Comparison of ENCODE assay signal across 8 cellular contexts in genomic region chr12:49345840-49346658, GRCh38. TPM values are rescaled to one million over a fixed set of nuclear protein-coding genes. Genes with fewer than 3 reads are reported as not detected.
DNase-seq lines count a peak whose midpoint lies in the region; FAIRE-seq and TF ChIP-seq lines count a peak whose summit lies in the region.

No MANE protein-coding gene starts in this region.

- POLR2A ChIA-PET in Caco-2 (lab: Charles Lee): interaction anchor here (0.7 to 2.7 kb wide), 3 partner anchors 14 to 23 kb away, joined by 5 to 30 read pairs (median 20); partner anchors contain the start of genes SPATS2 and TROAP
- POLR2A ChIA-PET in endothelial cell of umbilical vein (lab: Charles Lee): no interaction called here

- dilution Hi-C loops in endothelial cell of umbilical vein (cut with MboI; ENCODE audit: extremely low pct_ligation_motif_present, low sequenced_read_pairs): no loop called here

- H3K4me3 Mint-ChIP-seq in Caco-2 (ENCODE audit: unreplicated experiment): peak overlapping the region; percentile 90
- peak overlapping the region; percentile 72 to 91 (median 84) for H3K4me3 Mint-ChIP-seq in IgD-negative memory B cell
- H3K4me3 Mint-ChIP-seq in progenitor cell of endocrine pancreas (ENCODE audit: low read depth): peak overlapping the region; percentile 80

- H3K27me3 Mint-ChIP-seq in Caco-2 (ENCODE audit: insufficient read depth, unreplicated experiment) (no peaks in the 10 kb centered on the region), IgD-negative memory B cell (peaks cover 50% of the 10 kb centered on the region), progenitor cell of endocrine pancreas (peaks cover 14% of the 10 kb centered on the region)

- peak overlapping the region; percentile 98 for H3K27ac Mint-ChIP-seq in Caco-2 (ENCODE audit: unreplicated experiment)
- H3K27ac Mint-ChIP-seq in IgD-negative memory B cell: peak overlapping the region in 2 of 3 donors; percentile 28 to 59
- peak overlapping the region; percentile 79 for H3K27ac Mint-ChIP-seq in progenitor cell of endocrine pancreas

- H3K36me3 ChIP-seq in Caco-2 (ENCODE audit: control insufficient read depth, insufficient read depth, low read length) (0 out of 2 replicates have a peak, but pooled peaks cover 1% of the 10 kb centered on the region), endothelial cell of umbilical vein (ENCODE audit: control insufficient read depth in 2 of 2, extremely low read depth in 1 of 2, insufficient read depth in 2 of 2, low read length in 2 of 2) (no peaks in the 10 kb centered on the region)

- H3K9me1 ChIP-seq in endothelial cell of umbilical vein (replicated peaks; ENCODE audit: control insufficient read depth, extremely low read depth, insufficient read depth, low read length): no peaks in the 10 kb centered on the region

- no peak for FAIRE-seq in endothelial cell of umbilical vein (lab: Jason Lieb, UNC)
- no peak for FAIRE-seq in GM12891 (lab: Jason Lieb, UNC)

- BruUV-seq in Caco-2 (replicated peaks; lab: Mats Ljungman, UMichigan) (no TSS peak), endothelial cell of umbilical vein (replicated peaks; lab: Mats Ljungman, UMichigan) (no TSS peak)

- H3K9me3 ChIP-seq in Caco-2: no peaks in the 10 kb centered on the region
- no peaks in the 10 kb centered on the region for H3K9me3 ChIP-seq in endothelial cell of umbilical vein (replicated peaks; ENCODE audit: control insufficient read depth, insufficient read depth, low read length)

- no peaks in the 10 kb centered on the region for H4K20me1 ChIP-seq in endothelial cell of umbilical vein (replicated peaks; ENCODE audit: control insufficient read depth, extremely low read depth, insufficient read depth, low read length)

- intact Hi-C loops in Caco-2 (cut with micrococcal nuclease; ENCODE audit: unreplicated experiment) (loop anchor here (2.0 kb wide), 2 partner anchors 49 to 57 kb away; no protein-coding TSS in a partner anchor), endothelial cell of umbilical vein (cut with micrococcal nuclease) (loop anchor here (10.0 kb wide), 1 partner anchor 399 kb away; the partner anchor contains the start of gene TMBIM6)

- TF ChIP-seq CTCF in Caco-2 (IDR thresholded peaks at IDR 0.05; ENCODE audit: insufficient read depth in 1 of 2, low read depth in 1 of 2, low read length in 1 of 2, severe bottlenecking in 1 of 2, unreplicated experiment in 1 of 2): no peak
- TF ChIP-seq CTCF in endothelial cell of umbilical vein (IDR thresholded peaks at IDR 0.05; ENCODE audit: extremely low read depth in 1 of 2, insufficient read depth in 1 of 2, low read depth in 1 of 2, low read length in 2 of 2): no peak
- TF ChIP-seq CTCF in progenitor cell of endocrine pancreas (IDR thresholded peaks at IDR 0.05; ENCODE audit: unreplicated experiment): no peak

- H3K27ac ChIP-seq in endothelial cell of umbilical vein (ENCODE audit: insufficient read depth, low read depth, low read length): no peak overlapping the region

- H3K79me2 ChIP-seq in endothelial cell of umbilical vein (ENCODE audit: control insufficient read depth, insufficient read depth, low read length): no peaks in the 10 kb centered on the region

- peak overlapping the region; percentile 33 for H3K4me2 ChIP-seq in endothelial cell of umbilical vein (ENCODE audit: insufficient read depth, low read length)

- no peak for TF ChIP-seq POLR2A in endothelial cell of umbilical vein (IDR thresholded peaks at IDR 0.05; ENCODE audit: low read depth, low read length)
- TF ChIP-seq POLR2A in GM12891 (IDR thresholded peaks at IDR 0.05; ENCODE audit: low read depth, low read length): no peak

- H2AFZ ChIP-seq in endothelial cell of umbilical vein (ENCODE audit: low read depth, low read length): no peak overlapping the region

- no peaks in the 10 kb centered on the region for H3K27me3 ChIP-seq in Caco-2 (replicated peaks; ENCODE audit: control insufficient read depth, insufficient read depth, low read length)
- H3K27me3 ChIP-seq in endothelial cell of umbilical vein (ENCODE audit: control insufficient read depth in 2 of 2, insufficient read depth in 2 of 2, low read length in 2 of 2): peaks cover 35 to 49% of the 10 kb centered on the region in 2 experiments

- H3K36me3 Mint-ChIP-seq in Caco-2 (ENCODE audit: insufficient read depth, unreplicated experiment) (peaks cover 19% of the 10 kb centered on the region), IgD-negative memory B cell (no peaks in the 10 kb centered on the region), progenitor cell of endocrine pancreas (ENCODE audit: insufficient read depth) (peaks cover 2% of the 10 kb centered on the region)

- H3K4me1 ChIP-seq in Caco-2: peaks cover 16% of the 10 kb centered on the region
- H3K4me1 ChIP-seq in endothelial cell of umbilical vein (ENCODE audit: control insufficient read depth, extremely low read depth, insufficient read depth, low read length): peaks cover 40% of the 10 kb centered on the region

- H3K4me1 Mint-ChIP-seq in Caco-2 (ENCODE audit: low read depth, unreplicated experiment) (peaks cover 14% of the 10 kb centered on the region), IgD-negative memory B cell (peaks cover 15 to 22% (median 19%) of the 10 kb centered on the region in 3 donors), progenitor cell of endocrine pancreas (ENCODE audit: low read depth) (peaks cover 33% of the 10 kb centered on the region)

- H3K9ac ChIP-seq in endothelial cell of umbilical vein (replicated peaks; ENCODE audit: extremely low read depth, insufficient read depth, low read length): no peak overlapping the region

- no peaks in the 10 kb centered on the region for H3K9me3 Mint-ChIP-seq in Caco-2 (ENCODE audit: unreplicated experiment)
- peaks cover 0 to 1% (median 0%) of the 10 kb centered on the region in 3 donors for H3K9me3 Mint-ChIP-seq in IgD-negative memory B cell
- no peaks in the 10 kb centered on the region for H3K9me3 Mint-ChIP-seq in progenitor cell of endocrine pancreas (ENCODE audit: low read depth)

- CTCF ChIA-PET in Caco-2 (lab: Charles Lee) (interaction anchor here (0.9 to 3.5 kb wide), 11 partner anchors 8 to 167 kb away, joined by 3 to 153 read pairs (median 30); partner anchors contain the start of genes C1QL4, SPATS2 and TROAP), endothelial cell of umbilical vein (lab: Charles Lee) (interaction anchor here (0.6 to 8.0 kb wide), 10 partner anchors 11 to 233 kb away, joined by 3 to 280 read pairs (median 35); partner anchors contain the start of genes C1QL4, KCNH3, PRPH and TROAP)

- peak overlapping the region; percentile 43 for H3K4me3 ChIP-seq in Caco-2 (ENCODE audit: low read depth, low read length)
- H3K4me3 ChIP-seq in endothelial cell of umbilical vein (replicated peaks in 1 of 3; ENCODE audit: insufficient read depth in 1 of 3, low read depth in 1 of 3, low read length in 3 of 3): peak overlapping the region in 1 of 3 experiments; percentile 25

- DNase-seq in Caco-2: peak in 1 of 2 experiments; percentile 32
- no peak for DNase-seq in endothelial cell of umbilical vein (ENCODE audit: low read depth, low spot score)
- DNase-seq in progenitor cell of endocrine pancreas (ENCODE audit: low spot score, unreplicated experiment): no peak
- DNase-seq in HCEC 1CT: no peak
- DNase-seq in middle frontal gyrus (ENCODE audit: extremely low spot score, low spot score): no peak
- no peak for DNase-seq in GM12891 (ENCODE audit: insufficient read length, low spot score)
- no peak for DNase-seq in C1 segment of cervical spinal cord (lab: John Stamatoyannopoulos, UW)

RNA-seq across cellular contexts. Expression of gene DNAJC22, which starts 0.6 kb away (rescaled TPM):
- total RNA-seq in Caco-2 (2022) (40.6 and 47.7 TPM in 2 replicates), endothelial cell of umbilical vein (1.1 and 1.3 TPM in 2 replicates), progenitor cell of endocrine pancreas (36.0 and 38.7 TPM in 2 replicates)
- polyA plus RNA-seq in IgD-negative memory B cell (not detected), endothelial cell of umbilical vein (1.4 TPM in 2 replicates)
- 1.2 TPM in 2 replicates for polyA plus RNA-seq in endothelial cell of umbilical vein (2011; cell fraction: cytosol; rRNA removed)
- 0.96 and 0.98 TPM in 2 replicates for polyA plus RNA-seq in endothelial cell of umbilical vein (2011; cell fraction: nucleus; rRNA removed)
- 0.15 and 1.3 TPM in 2 replicates for polyA plus RNA-seq in endothelial cell of umbilical vein (2012)
- polyA minus RNA-seq in endothelial cell of umbilical vein: 1.3 and 1.4 TPM in 2 replicates
- 1.1 TPM for polyA minus RNA-seq in endothelial cell of umbilical vein (2011; cell fraction: cytosol; rRNA and poly(A)+ RNA removed)
- 0.34 and 0.43 TPM in 2 replicates for polyA minus RNA-seq in endothelial cell of umbilical vein (2011; cell fraction: nucleus; rRNA and poly(A)+ RNA removed)
- 0.08 TPM for polyA plus RNA-seq in GM12891 (2012; ENCODE audit: low read depth, missing spikeins)

RNA-seq across cellular contexts. Expression of gene C1QL4, which starts 9.1 kb away (rescaled TPM):
- 2.6 and 3.6 TPM in 2 replicates for total RNA-seq in Caco-2 (2022)
- polyA plus RNA-seq in IgD-negative memory B cell: not detected
- total RNA-seq in endothelial cell of umbilical vein: not detected in 2 replicates
- not detected in 2 replicates for polyA plus RNA-seq in endothelial cell of umbilical vein
- polyA plus RNA-seq in endothelial cell of umbilical vein (2011; cell fraction: cytosol; rRNA removed): 0.03 TPM in 1 of 2 replicates, not detected in the other
- not detected in 2 replicates for polyA plus RNA-seq in endothelial cell of umbilical vein (2011; cell fraction: nucleus; rRNA removed)
- not detected in 2 replicates for polyA plus RNA-seq in endothelial cell of umbilical vein (2012)
- polyA minus RNA-seq in endothelial cell of umbilical vein: not detected in 2 replicates
- polyA minus RNA-seq in endothelial cell of umbilical vein (2011; cell fraction: cytosol; rRNA and poly(A)+ RNA removed): 0.41 TPM
- polyA minus RNA-seq in endothelial cell of umbilical vein (2011; cell fraction: nucleus; rRNA and poly(A)+ RNA removed): not detected in 2 replicates
- 0.64 and 0.79 TPM in 2 replicates for total RNA-seq in progenitor cell of endocrine pancreas
- polyA plus RNA-seq in GM12891 (2012; ENCODE audit: low read depth, missing spikeins): 0.12 TPM

RNA-seq across cellular contexts. Expression of gene SPATS2, which starts 21.2 kb away (rescaled TPM):
- total RNA-seq in Caco-2 (2022) (43.1 and 48.9 TPM in 2 replicates), endothelial cell of umbilical vein (58.8 and 66.5 TPM in 2 replicates), progenitor cell of endocrine pancreas (84.4 and 87.1 TPM in 2 replicates)
- polyA plus RNA-seq in IgD-negative memory B cell (19.3 TPM), endothelial cell of umbilical vein (32.6 and 55.8 TPM in 2 replicates)
- 53.3 and 64.3 TPM in 2 replicates for polyA plus RNA-seq in endothelial cell of umbilical vein (2011; cell fraction: cytosol; rRNA removed)
- 103 and 146 TPM in 2 replicates for polyA plus RNA-seq in endothelial cell of umbilical vein (2011; cell fraction: nucleus; rRNA removed)
- polyA plus RNA-seq in endothelial cell of umbilical vein (2012): 63.5 and 74.0 TPM in 2 replicates
- 76.2 and 88.1 TPM in 2 replicates for polyA minus RNA-seq in endothelial cell of umbilical vein
- 48.5 TPM for polyA minus RNA-seq in endothelial cell of umbilical vein (2011; cell fraction: cytosol; rRNA and poly(A)+ RNA removed)
- 95.5 and 134 TPM in 2 replicates for polyA minus RNA-seq in endothelial cell of umbilical vein (2011; cell fraction: nucleus; rRNA and poly(A)+ RNA removed)
- polyA plus RNA-seq in GM12891 (2012; ENCODE audit: low read depth, missing spikeins): 21.3 TPM

RNA-seq across cellular contexts. Expression of gene TROAP, which starts 23.0 kb away (rescaled TPM):
- total RNA-seq in Caco-2 (2022): 134 and 135 TPM in 2 replicates
- not detected for polyA plus RNA-seq in IgD-negative memory B cell
- total RNA-seq in endothelial cell of umbilical vein: 62.4 and 68.6 TPM in 2 replicates
- polyA plus RNA-seq in endothelial cell of umbilical vein: 27.3 and 31.7 TPM in 2 replicates
- 47.3 and 53.1 TPM in 2 replicates for polyA plus RNA-seq in endothelial cell of umbilical vein (2011; cell fraction: cytosol; rRNA removed)
- polyA plus RNA-seq in endothelial cell of umbilical vein (2011; cell fraction: nucleus; rRNA removed): 127 and 133 TPM in 2 replicates
- polyA plus RNA-seq in endothelial cell of umbilical vein (2012): 21.3 and 57.6 TPM in 2 replicates
- 20.6 and 29.7 TPM in 2 replicates for polyA minus RNA-seq in endothelial cell of umbilical vein
- polyA minus RNA-seq in endothelial cell of umbilical vein (2011; cell fraction: cytosol; rRNA and poly(A)+ RNA removed): 41.8 TPM
- polyA minus RNA-seq in endothelial cell of umbilical vein (2011; cell fraction: nucleus; rRNA and poly(A)+ RNA removed): 34.9 and 40.2 TPM in 2 replicates
- 44.7 and 44.9 TPM in 2 replicates for total RNA-seq in progenitor cell of endocrine pancreas
- 20.7 TPM for polyA plus RNA-seq in GM12891 (2012; ENCODE audit: low read depth, missing spikeins)

RNA-seq across cellular contexts. Expression of gene PRPH, which starts 51.1 kb away (rescaled TPM):
- total RNA-seq in Caco-2 (2022): 3.2 and 4.9 TPM in 2 replicates
- not detected for polyA plus RNA-seq in IgD-negative memory B cell
- total RNA-seq in endothelial cell of umbilical vein: not detected in 2 replicates
- polyA plus RNA-seq in endothelial cell of umbilical vein: not detected in 2 replicates
- not detected in 2 replicates for polyA plus RNA-seq in endothelial cell of umbilical vein (2011; cell fraction: cytosol; rRNA removed)
- 0.45 and 0.49 TPM in 2 replicates for polyA plus RNA-seq in endothelial cell of umbilical vein (2011; cell fraction: nucleus; rRNA removed)
- not detected in 2 replicates for polyA plus RNA-seq in endothelial cell of umbilical vein (2012)
- polyA minus RNA-seq in endothelial cell of umbilical vein: not detected in 2 replicates
- not detected for polyA minus RNA-seq in endothelial cell of umbilical vein (2011; cell fraction: cytosol; rRNA and poly(A)+ RNA removed)
- polyA minus RNA-seq in endothelial cell of umbilical vein (2011; cell fraction: nucleus; rRNA and poly(A)+ RNA removed): not detected in 2 replicates
- 0.60 and 0.62 TPM in 2 replicates for total RNA-seq in progenitor cell of endocrine pancreas
- polyA plus RNA-seq in GM12891 (2012; ENCODE audit: low read depth, missing spikeins): 0.08 TPM

Comparison
In these comparisons a context has a peak if more than half of its experiments do, and no peak if none do; other contexts are left out.
1. H3K27ac Mint-ChIP-seq: peak in every context shown above with its lines; median percentile 98 in Caco-2; 79 in progenitor cell of endocrine pancreas; 44 in IgD-negative memory B cell.
2. RNA of gene DNAJC22, which starts 0.6 kb away (total RNA-seq): 40.6 to 47.7 TPM in Caco-2 and 36.0 to 38.7 TPM in progenitor cell of endocrine pancreas; 1.1 to 1.3 TPM in endothelial cell of umbilical vein; every median in the first group is over 10 times any median in the second.
3. Peak in every context shown above with its lines, with median percentiles within 50 percentile points of each other: H3K4me3 Mint-ChIP-seq.